7 cellular contexts compared by ENCODE assay signal in the genomic region with DNA sequence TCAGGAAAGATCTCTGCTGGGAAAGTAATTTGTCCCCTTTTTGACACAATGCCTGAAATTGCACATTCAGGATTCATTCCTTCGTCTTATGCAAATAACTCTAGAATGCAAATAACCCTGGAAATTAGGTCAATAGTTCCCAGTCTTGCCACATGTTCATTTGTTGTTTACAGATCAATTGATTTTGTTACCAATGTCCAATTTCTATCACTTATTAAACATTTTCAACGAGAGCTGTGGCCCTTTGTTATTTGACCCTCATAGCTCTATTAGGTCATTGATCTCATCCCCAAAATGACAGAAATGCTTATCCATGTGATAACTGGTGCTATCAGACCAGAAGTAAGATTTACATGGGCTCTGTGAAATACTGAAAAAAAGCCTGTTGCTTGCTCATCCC.
"Had no signal": no experiment of that assay in that cellular context is flagged by ENCODE, and none has a peak within 500 bp of the region (broad histone marks: within the 10 kb centered on the region; RNA-seq: fewer than 3 reads in every experiment).

No MANE protein-coding gene starts in this region.

- H3K27me3 Mint-ChIP-seq: IgD-negative memory B cell had no signal

- H3K4me1 Mint-ChIP-seq: IgD-negative memory B cell had no signal

- H3K36me3 Mint-ChIP-seq: IgD-negative memory B cell had no signal

- H3K27ac ChIP-seq: HL-60 had no signal

- DNase-seq: IMR-90, KBM-7, KG1 had no signal

- H3K27ac Mint-ChIP-seq: IgD-negative memory B cell had no signal

- H3K4me3 ChIP-seq: K562 had no signal

- FAIRE-seq: HTR-8/SVneo, K562 had no signal

- ATAC-seq: K562 had no signal

- H3K4me3 Mint-ChIP-seq: IgD-negative memory B cell had no signal
